Comparison of ENCODE assay signal across 8 cellular contexts in the genomic region with DNA sequence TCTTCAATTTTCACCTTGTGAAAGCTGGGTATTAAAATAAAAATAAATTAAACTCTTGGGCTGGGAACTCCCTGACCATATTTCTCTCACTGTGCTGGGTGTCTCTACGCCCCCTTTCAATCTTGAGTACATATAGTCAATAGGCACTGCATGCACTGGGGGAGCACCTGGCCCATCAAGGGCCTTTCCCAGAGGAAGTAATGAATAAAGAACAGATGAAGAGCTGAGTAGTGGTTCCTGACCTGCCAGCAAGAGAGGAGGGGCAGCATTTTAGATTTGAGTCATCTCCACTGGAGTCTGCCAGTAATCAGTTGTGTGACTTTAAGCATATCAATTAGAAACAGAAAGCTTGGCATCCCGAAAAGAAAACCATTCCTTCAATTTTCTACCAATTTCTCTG. TPM values are rescaled to one million over a fixed set of nuclear protein-coding genes. Genes with fewer than 3 reads are reported as not detected.
DNase-seq lines count a peak whose midpoint lies in the region; ATAC-seq and TF ChIP-seq lines count a peak whose summit lies in the region.

No MANE protein-coding gene starts in this region.

- POLR2A ChIA-PET in activated B cell treated with CpG ODN at 0.5 μM for 24 hours (lab: Charles Lee) = interaction anchor here (0.6 to 1.3 kb wide), 5 partner anchors 45 to 590 kb away, joined by 3 to 9 read pairs (median 5); no protein-coding TSS in a partner anchor

- DNase-seq in activated CD4-positive, alpha-beta T cell treated with anti-CD3 and anti-CD28 coated beads, Interleukin-2, amount 50 U/mL, for 48 hours = peak; percentile 44 to 56
- no peak for DNase-seq in activated CD4-positive, alpha-beta T cell treated with anti-CD3 and anti-CD28 coated beads for 4 hours
- DNase-seq in activated B cell treated with CpG ODN at 0.5 μM for 24 hours = peak; percentile 20
- peak; percentile 61 for DNase-seq in stimulated activated CD4-positive, alpha-beta T cell treated with anti-CD3 and anti-CD28 coated beads, Interleukin-1b, Interleukin-23, amount 100 ng/mL, for 48 hours
- DNase-seq in SW480 (ENCODE audit: low spot score) = no peak
- no peak for DNase-seq in SHP77 (lab: John Stamatoyannopoulos, UW)
- DNase-seq in Right ventricle myocardium inferior (ENCODE audit: missing footprints) = no peak

- no peaks in the 10 kb centered on the region for H3K27me3 Mint-ChIP-seq in activated B cell treated with CpG ODN at 0.5 μM for 24 hours

- ATAC-seq in HG02970 (IDR thresholded peaks at IDR 0.05; ENCODE audit: low FRiP score, unreplicated experiment) = peak; percentile 71
- ATAC-seq in activated B cell treated with CpG ODN at 0.5 μM for 24 hours (ENCODE audit: low read depth) = peak; percentile 99
- ATAC-seq in Right ventricle myocardium inferior = no peak

- peaks cover 25% of the 10 kb centered on the region for H3K36me3 Mint-ChIP-seq in activated B cell treated with CpG ODN at 0.5 μM for 24 hours (ENCODE audit: low read depth)

- no peaks in the 10 kb centered on the region for H3K9me3 Mint-ChIP-seq in activated B cell treated with CpG ODN at 0.5 μM for 24 hours

- H3K4me3 Mint-ChIP-seq in activated B cell treated with CpG ODN at 0.5 μM for 24 hours = peak overlapping the region; percentile 68

- peaks cover 74% of the 10 kb centered on the region for H3K4me1 Mint-ChIP-seq in activated B cell treated with CpG ODN at 0.5 μM for 24 hours

- TF ChIP-seq CTCF in activated B cell treated with CpG ODN at 0.5 μM for 24 hours (IDR thresholded peaks at IDR 0.05) = no peak

- CTCF ChIA-PET in activated B cell treated with CpG ODN at 0.5 μM for 24 hours (lab: Charles Lee) = interaction anchor here (0.9 to 1.8 kb wide), 3 partner anchors 51 to 142 kb away, joined by 3 to 8 read pairs (median 4); no protein-coding TSS in a partner anchor

- H3K27ac Mint-ChIP-seq in activated B cell treated with CpG ODN at 0.5 μM for 24 hours = peak overlapping the region; percentile 46

- intact Hi-C loops in activated B cell treated with CpG ODN at 0.5 μM for 24 hours (cut with micrococcal nuclease) (loop anchor here (1.0 to 5.0 kb wide), 3 partner anchors 50 to 122 kb away; no protein-coding TSS in a partner anchor), Right ventricle myocardium inferior (cut with DNase I) (no loop called here)

RNA-seq across cellular contexts. Expression of a gene that starts 6.2 kb away (rescaled TPM):
- total RNA-seq in activated B cell treated with CpG ODN at 0.5 μM for 24 hours (80.2 and 84.9 TPM in 2 replicates), Right ventricle myocardium inferior (122 TPM)

RNA-seq across cellular contexts. Expression of a gene that starts 46.4 kb away (rescaled TPM):
- total RNA-seq in activated B cell treated with CpG ODN at 0.5 μM for 24 hours (23.8 and 37.2 TPM in 2 replicates), Right ventricle myocardium inferior (49.4 TPM)

Comparison
In these comparisons a context has a peak if more than half of its experiments do, and no peak if none do; other contexts are left out.
1. DNase-seq: peak in activated CD4-positive, alpha-beta T cell treated with anti-CD3 and anti-CD28 coated beads, Interleukin-2, amount 50 U/mL, for 48 hours (2 of 2), activated B cell treated with CpG ODN at 0.5 μM for 24 hours (single experiment) and stimulated activated CD4-positive, alpha-beta T cell treated with anti-CD3 and anti-CD28 coated beads, Interleukin-1b, Interleukin-23, amount 100 ng/mL, for 48 hours (single experiment); none in activated CD4-positive, alpha-beta T cell treated with anti-CD3 and anti-CD28 coated beads for 4 hours (0 of 2), SW480 (single experiment), SHP77 (0 of 2) and Right ventricle myocardium inferior (single experiment).